Comparison of ENCODE assay signal across 38 cellular contexts in genomic region chr14:29940482-29940881, GRCh38. TPM values are rescaled to one million over a fixed set of nuclear protein-coding genes. Genes with fewer than 3 reads are reported as not detected.
"Had no signal": no experiment of that assay in that cellular context is flagged by ENCODE, and none has a peak within 500 bp of the region (broad histone marks: within the 10 kb centered on the region; RNA-seq: fewer than 3 reads in every experiment).

No MANE protein-coding gene starts in this region.

- H3K36me3 ChIP-seq: adrenal gland, ascending aorta, brain microvascular endothelial cell, breast epithelium, cardiac muscle cell had no signal

- H3K27me3 Mint-ChIP-seq: activated naive CD4-positive, alpha-beta T cell treated with anti-CD3 and anti-CD28 coated beads, Interleukin-2, amount 10 ng/mL, durations not matched to agents 7 days and 5 days; activated naive CD4-positive, alpha-beta T cell treated with anti-CD3 and anti-CD28 coated beads, Interleukin-2, amount 50 U/mL, for 24 hours; activated naive CD8-positive, alpha-beta T cell; activated naive CD8-positive, alpha-beta T cell treated with anti-CD3 and anti-CD28 coated beads for 36 hours; activated naive CD8-positive, alpha-beta T cell treated with anti-CD3 and anti-CD28 coated beads, Interleukin-2, amount 10 ng/mL, durations not matched to agents 7 days and 5 days; activated naive CD8-positive, alpha-beta T cell treated with anti-CD3 and anti-CD28 coated beads, Interleukin-2, amount 50 U/mL, for 24 hours; activated T-cell treated with anti-CD3 and anti-CD28 coated beads, Interleukin-2, amount 50 U/mL, for 24 hours; activated T-helper 17 cell treated with anti-CD3 and anti-CD28 coated beads, Interleukin-2, amount 50 U/mL, for 72 hours; central memory CD8-positive, alpha-beta T cell had no signal

- DNase-seq: activated effector memory CD4-positive, alpha-beta T cell treated with anti-CD3 and anti-CD28 coated beads, Interleukin-2, amount 50 U/mL, for 16 hours; activated effector memory CD4-positive, alpha-beta T cell treated with Interleukin-2 at 50 U/mL for 16 hours; activated gamma-delta T cell treated with Interleukin-2 at 50 U/mL for 16 hours; activated naive CD4-positive, alpha-beta T cell; activated naive CD4-positive, alpha-beta T cell treated with anti-CD3 and anti-CD28 coated beads for 36 hours; activated naive CD4-positive, alpha-beta T cell treated with anti-CD3 and anti-CD28 coated beads, Interleukin-2, amount 10 ng/mL, durations not matched to agents 7 days and 5 days; activated naive CD4-positive, alpha-beta T cell treated with anti-CD3 and anti-CD28 coated beads, Interleukin-2, amount 50 U/mL, for 16 hours; activated naive CD4-positive, alpha-beta T cell treated with Interleukin-2 at 50 U/mL for 16 hours; activated naive CD8-positive, alpha-beta T cell treated with anti-CD3 and anti-CD28 coated beads for 36 hours; activated naive CD8-positive, alpha-beta T cell treated with anti-CD3 and anti-CD28 coated beads, Interleukin-2, amount 10 ng/mL, durations not matched to agents 7 days and 5 days; activated naive CD8-positive, alpha-beta T cell treated with anti-CD3 and anti-CD28 coated beads, Interleukin-2, amount 50 U/mL, for 24 hours; activated T-cell treated with anti-CD3 and anti-CD28 coated beads for 4 hours; activated T-cell treated with anti-CD3 and anti-CD28 coated beads, Interleukin-2, amount 50 U/mL, for 1 hour; activated T-cell treated with anti-CD3 and anti-CD28 coated beads, Interleukin-2, amount 50 U/mL, for 24 hours; activated T-cell treated with anti-CD3 and anti-CD28 coated beads, Interleukin-2, amount 50 U/mL, for 4 hours; activated T-cell treated with anti-CD3 and anti-CD28 coated beads, Interleukin-2, amount 50 U/mL, for 48 hours; activated T-cell treated with anti-CD3 and anti-CD28 coated beads, Interleukin-2, amount 50 U/mL, for 72 hours; adrenal gland; amniotic stem cell; amygdala; anterior cingulate cortex; aorta; body of pancreas; brain microvascular endothelial cell; caudate nucleus; central memory CD4-positive, alpha-beta T cell; cerebellar nuclear complex had no signal

- H3K36me3 Mint-ChIP-seq: activated naive CD4-positive, alpha-beta T cell treated with anti-CD3 and anti-CD28 coated beads, Interleukin-2, amount 10 ng/mL, durations not matched to agents 7 days and 5 days; activated naive CD4-positive, alpha-beta T cell treated with anti-CD3 and anti-CD28 coated beads, Interleukin-2, amount 50 U/mL, for 24 hours; activated naive CD8-positive, alpha-beta T cell; activated naive CD8-positive, alpha-beta T cell treated with anti-CD3 and anti-CD28 coated beads for 36 hours; activated naive CD8-positive, alpha-beta T cell treated with anti-CD3 and anti-CD28 coated beads, Interleukin-2, amount 10 ng/mL, durations not matched to agents 7 days and 5 days had no signal

- H3K27ac ChIP-seq: adrenal gland, ascending aorta, body of pancreas, brain microvascular endothelial cell, breast epithelium, cardiac muscle cell had no signal

- H3K4me1 ChIP-seq: adrenal gland, ascending aorta, body of pancreas, breast epithelium had no signal

- H3K27me3 ChIP-seq: adrenal gland, ascending aorta, body of pancreas, brain microvascular endothelial cell, breast epithelium, cardiac muscle cell had no signal

- H3K4me3 Mint-ChIP-seq: activated naive CD4-positive, alpha-beta T cell treated with anti-CD3 and anti-CD28 coated beads for 36 hours; activated naive CD4-positive, alpha-beta T cell treated with anti-CD3 and anti-CD28 coated beads, Interleukin-2, amount 10 ng/mL, durations not matched to agents 7 days and 5 days; activated naive CD4-positive, alpha-beta T cell treated with anti-CD3 and anti-CD28 coated beads, Interleukin-2, amount 50 U/mL, for 24 hours; activated naive CD8-positive, alpha-beta T cell; activated naive CD8-positive, alpha-beta T cell treated with anti-CD3 and anti-CD28 coated beads for 36 hours; activated naive CD8-positive, alpha-beta T cell treated with anti-CD3 and anti-CD28 coated beads, Interleukin-2, amount 10 ng/mL, durations not matched to agents 7 days and 5 days; activated naive CD8-positive, alpha-beta T cell treated with anti-CD3 and anti-CD28 coated beads, Interleukin-2, amount 50 U/mL, for 24 hours; activated T-cell treated with anti-CD3 and anti-CD28 coated beads, Interleukin-2, amount 50 U/mL, for 24 hours; activated T-cell treated with anti-CD3 and anti-CD28 coated beads, Interleukin-2, amount 50 U/mL, for 4 hours; activated T-cell treated with anti-CD3 and anti-CD28 coated beads, Interleukin-2, amount 50 U/mL, for 72 hours; activated T-helper 1 cell treated with anti-CD3 and anti-CD28 coated beads, Interleukin-12 subunit alpha, Interleukin-12 subunit beta, Interleukin-2, Interleukin-4 antibody, amounts not matched to agents 30 ng/mL and 10 ng/mL and 1 ng/mL, durations not matched to agents 14 hours and 24 hours and 36 hours; activated T-helper 17 cell treated with anti-CD3 and anti-CD28 coated beads, Interleukin-2, amount 50 U/mL, for 72 hours; brain; central memory CD8-positive, alpha-beta T cell had no signal

- ATAC-seq: activated naive CD4-positive, alpha-beta T cell treated with anti-CD3 and anti-CD28 coated beads, Interleukin-2, amount 50 U/mL, for 72 hours; activated naive CD8-positive, alpha-beta T cell treated with anti-CD3 and anti-CD28 coated beads, Interleukin-2, amount 50 U/mL, for 24 hours; activated T-cell treated with anti-CD3 and anti-CD28 coated beads, Interleukin-2, amount 50 U/mL, for 4 hours; activated T-cell treated with anti-CD3 and anti-CD28 coated beads, Interleukin-2, amount 50 U/mL, for 72 hours; activated T-helper 17 cell treated with anti-CD3 and anti-CD28 coated beads, Interleukin-2, amount 50 U/mL, for 72 hours; body of pancreas had no signal

- H3K9me3 ChIP-seq: adrenal gland, body of pancreas, breast epithelium had no signal

- H3K4me3 ChIP-seq: adrenal gland, ascending aorta, body of pancreas, breast epithelium, cardiac muscle cell had no signal

- H3K27ac Mint-ChIP-seq: activated naive CD4-positive, alpha-beta T cell treated with anti-CD3 and anti-CD28 coated beads for 36 hours; activated naive CD4-positive, alpha-beta T cell treated with anti-CD3 and anti-CD28 coated beads, Interleukin-2, amount 10 ng/mL, durations not matched to agents 7 days and 5 days; activated naive CD4-positive, alpha-beta T cell treated with anti-CD3 and anti-CD28 coated beads, Interleukin-2, amount 50 U/mL, for 24 hours; activated naive CD4-positive, alpha-beta T cell treated with anti-CD3 and anti-CD28 coated beads, Interleukin-2, amount 50 U/mL, for 72 hours; activated naive CD8-positive, alpha-beta T cell; activated naive CD8-positive, alpha-beta T cell treated with anti-CD3 and anti-CD28 coated beads for 36 hours; activated naive CD8-positive, alpha-beta T cell treated with anti-CD3 and anti-CD28 coated beads, Interleukin-2, amount 10 ng/mL, durations not matched to agents 7 days and 5 days; activated naive CD8-positive, alpha-beta T cell treated with anti-CD3 and anti-CD28 coated beads, Interleukin-2, amount 50 U/mL, for 24 hours; activated T-cell treated with anti-CD3 and anti-CD28 coated beads, Interleukin-2, amount 50 U/mL, for 24 hours; activated T-cell treated with anti-CD3 and anti-CD28 coated beads, Interleukin-2, amount 50 U/mL, for 72 hours; activated T-helper 1 cell treated with anti-CD3 and anti-CD28 coated beads, Interleukin-12 subunit alpha, Interleukin-12 subunit beta, Interleukin-2, Interleukin-4 antibody, amounts not matched to agents 30 ng/mL and 10 ng/mL and 1 ng/mL, durations not matched to agents 14 hours and 24 hours and 36 hours; activated T-helper 17 cell treated with anti-CD3 and anti-CD28 coated beads, Interleukin-2, amount 50 U/mL, for 72 hours; activated T-helper 2 cell treated with anti-CD3 and anti-CD28 coated beads, Interferon-gamma antibody, Interleukin-2, Interleukin-4, amounts not matched to agents 10 μg/mL and 5 μg/mL and 100 μg/mL, durations not matched to agents 14 hours and 24 hours and 36 hours; brain had no signal

- H3K4me1 Mint-ChIP-seq: activated naive CD4-positive, alpha-beta T cell treated with anti-CD3 and anti-CD28 coated beads, Interleukin-2, amount 10 ng/mL, durations not matched to agents 7 days and 5 days; activated naive CD4-positive, alpha-beta T cell treated with anti-CD3 and anti-CD28 coated beads, Interleukin-2, amount 50 U/mL, for 24 hours; activated naive CD8-positive, alpha-beta T cell treated with anti-CD3 and anti-CD28 coated beads for 36 hours; activated naive CD8-positive, alpha-beta T cell treated with anti-CD3 and anti-CD28 coated beads, Interleukin-2, amount 10 ng/mL, durations not matched to agents 7 days and 5 days; activated naive CD8-positive, alpha-beta T cell treated with anti-CD3 and anti-CD28 coated beads, Interleukin-2, amount 50 U/mL, for 24 hours; activated T-helper 17 cell treated with anti-CD3 and anti-CD28 coated beads, Interleukin-2, amount 50 U/mL, for 72 hours; brain; central memory CD8-positive, alpha-beta T cell had no signal

RNA-seq across cellular contexts. Expression of gene PRKD1, which starts 12.8 kb away (rescaled TPM):
- total RNA-seq: activated naive CD4-positive, alpha-beta T cell treated with anti-CD3 and anti-CD28 coated beads for 36 hours; activated naive CD4-positive, alpha-beta T cell treated with anti-CD3 and anti-CD28 coated beads, Interleukin-2, amount 50 U/mL, for 72 hours; activated naive CD8-positive, alpha-beta T cell treated with anti-CD3 and anti-CD28 coated beads for 36 hours; activated naive CD8-positive, alpha-beta T cell treated with anti-CD3 and anti-CD28 coated beads, Interleukin-2, amount 10 ng/mL, durations not matched to agents 7 days and 5 days; activated T-cell treated with anti-CD3 and anti-CD28 coated beads, Interleukin-2, amount 50 U/mL, for 72 hours; activated T-helper 17 cell treated with anti-CD3 and anti-CD28 coated beads, Interleukin-2, amount 50 U/mL, for 72 hours; activated T-helper 2 cell treated with anti-CD3 and anti-CD28 coated beads, Interferon-gamma antibody, Interleukin-2, Interleukin-4, amounts not matched to agents 10 μg/mL and 5 μg/mL and 100 μg/mL, durations not matched to agents 14 hours and 24 hours and 36 hours had no signal
